Comparison of ENCODE assay signal across 21 cellular contexts in genomic region chr1:3736131-3736561, GRCh38. TPM values are rescaled to one million over a fixed set of nuclear protein-coding genes. Genes with fewer than 3 reads are reported as not detected.
"Had no signal": no experiment of that assay in that cellular context is flagged by ENCODE, and none has a peak within 500 bp of the region (broad histone marks: within the 10 kb centered on the region; RNA-seq: fewer than 3 reads in every experiment).

No MANE protein-coding gene starts in this region.

- DNase-seq: activated CD4-positive, alpha-beta memory T cell treated with anti-CD3 and anti-CD28 coated beads, Interleukin-2, amount 10 ng/mL, durations not matched to agents 7 days and 5 days; activated naive CD4-positive, alpha-beta T cell treated with anti-CD3 and anti-CD28 coated beads for 36 hours; activated T-cell treated with anti-CD3 and anti-CD28 coated beads, Interleukin-2, amount 50 U/mL, for 24 hours; cortex of kidney; effector CD4-positive, alpha-beta T cell; left cardiac atrium; lower lobe of right lung; natural killer cell; small intestine; stimulated activated CD4-positive, alpha-beta T cell treated with anti-CD3 and anti-CD28 coated beads, Interleukin-4, amount 100 ng/mL, for 1 hour; stimulated activated naive CD8-positive, alpha-beta T cell treated with anti-CD3 and anti-CD28 coated beads, Interleukin-15, amount 100 ng/mL, for 72 hours; WERI-Rb-1 had no signal

- H3K4me1 ChIP-seq: lower lobe of right lung had no signal

- H3K27ac Mint-ChIP-seq: activated CD4-positive, alpha-beta memory T cell treated with anti-CD3 and anti-CD28 coated beads, Interleukin-2, amount 10 ng/mL, durations not matched to agents 7 days and 5 days; activated naive CD4-positive, alpha-beta T cell treated with anti-CD3 and anti-CD28 coated beads for 36 hours; activated T-cell treated with anti-CD3 and anti-CD28 coated beads, Interleukin-2, amount 50 U/mL, for 24 hours; natural killer cell had no signal

- H3K4me3 Mint-ChIP-seq: activated CD4-positive, alpha-beta memory T cell treated with anti-CD3 and anti-CD28 coated beads, Interleukin-2, amount 10 ng/mL, durations not matched to agents 7 days and 5 days; activated naive CD4-positive, alpha-beta T cell treated with anti-CD3 and anti-CD28 coated beads for 36 hours; activated T-cell treated with anti-CD3 and anti-CD28 coated beads, Interleukin-2, amount 50 U/mL, for 24 hours; brain; natural killer cell; stimulated activated naive CD8-positive, alpha-beta T cell treated with anti-CD3 and anti-CD28 coated beads, Interleukin-15, amount 100 ng/mL, for 72 hours had no signal

- H3K4me3 ChIP-seq: gastroesophageal sphincter, lower lobe of right lung, upper lobe of left lung had no signal

- H3K27ac ChIP-seq: gastroesophageal sphincter, lower lobe of right lung, neutrophil, upper lobe of left lung had no signal

- H3K36me3 Mint-ChIP-seq: natural killer cell had no signal

- H3K9me3 Mint-ChIP-seq: activated CD4-positive, alpha-beta memory T cell treated with anti-CD3 and anti-CD28 coated beads, Interleukin-2, amount 10 ng/mL, durations not matched to agents 7 days and 5 days; activated naive CD4-positive, alpha-beta T cell treated with anti-CD3 and anti-CD28 coated beads for 36 hours; activated T-cell treated with anti-CD3 and anti-CD28 coated beads, Interleukin-2, amount 50 U/mL, for 24 hours; brain; natural killer cell; stimulated activated naive CD8-positive, alpha-beta T cell treated with anti-CD3 and anti-CD28 coated beads, Interleukin-15, amount 100 ng/mL, for 72 hours had no signal

- H3K27me3 Mint-ChIP-seq: activated CD4-positive, alpha-beta memory T cell treated with anti-CD3 and anti-CD28 coated beads, Interleukin-2, amount 10 ng/mL, durations not matched to agents 7 days and 5 days; activated T-cell treated with anti-CD3 and anti-CD28 coated beads, Interleukin-2, amount 50 U/mL, for 24 hours; brain had no signal

- H3K9me3 ChIP-seq: gastroesophageal sphincter, lower lobe of right lung, neutrophil, upper lobe of left lung had no signal

- H3K27me3 ChIP-seq: upper lobe of left lung had no signal

- H3K4me1 Mint-ChIP-seq: natural killer cell; stimulated activated naive CD8-positive, alpha-beta T cell treated with anti-CD3 and anti-CD28 coated beads, Interleukin-15, amount 100 ng/mL, for 72 hours had no signal

- ATAC-seq: gastroesophageal sphincter; lower lobe of right lung; natural killer cell; stimulated activated naive CD8-positive, alpha-beta T cell treated with anti-CD3 and anti-CD28 coated beads, Interleukin-15, amount 100 ng/mL, for 72 hours had no signal

RNA-seq across cellular contexts. Expression of gene CCDC27, which starts 16.1 kb away (rescaled TPM):
- total RNA-seq: activated CD4-positive, alpha-beta memory T cell treated with anti-CD3 and anti-CD28 coated beads, Interleukin-2, amount 10 ng/mL, durations not matched to agents 7 days and 5 days; activated naive CD4-positive, alpha-beta T cell treated with anti-CD3 and anti-CD28 coated beads for 36 hours; gastroesophageal sphincter; left cardiac atrium; lower lobe of right lung; mesenteric fat pad; natural killer cell; renal cortical epithelial cell; T-helper 2 cell treated with Interferon-gamma antibody and Interleukin-4, amounts not matched to agents 100 ng/mL and 5 ng/mL, for 36 hours; temporal lobe; upper lobe of left lung had no signal
- polyA plus RNA-seq: esophagus had no signal

RNA-seq across cellular contexts. Expression of gene SMIM1, which starts 36.4 kb away (rescaled TPM):
- total RNA-seq: activated CD4-positive, alpha-beta memory T cell treated with anti-CD3 and anti-CD28 coated beads, Interleukin-2, amount 10 ng/mL, durations not matched to agents 7 days and 5 days; T-helper 2 cell treated with Interferon-gamma antibody and Interleukin-4, amounts not matched to agents 100 ng/mL and 5 ng/mL, for 36 hours; temporal lobe had no signal
